In the genomic region with DNA sequence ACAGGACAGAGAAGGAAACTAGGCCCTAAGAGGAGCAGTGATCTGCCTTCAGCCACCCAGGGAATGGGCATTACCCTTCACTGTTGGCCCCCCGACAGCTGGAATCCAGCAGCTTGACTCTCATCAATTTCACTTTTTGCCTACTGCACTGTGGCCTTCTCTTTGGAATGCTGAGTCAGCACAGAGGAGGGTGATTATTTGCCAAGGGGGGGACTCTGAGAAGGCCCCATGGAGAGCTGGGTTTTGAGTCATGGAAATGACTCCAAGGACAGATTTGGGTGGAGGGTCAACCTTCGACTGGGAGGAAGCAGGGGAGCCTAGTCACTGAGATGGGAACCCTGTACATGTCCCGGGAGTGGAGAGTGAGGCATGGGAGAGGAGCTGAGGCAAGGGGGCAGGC, we compare ENCODE assay signal across 18 cellular contexts. TPM values are rescaled to one million over a fixed set of nuclear protein-coding genes. Genes with fewer than 3 reads are reported as not detected.
DNase-seq lines count a peak whose midpoint lies in the region; ATAC-seq and TF ChIP-seq lines count a peak whose summit lies in the region.
"Had no signal": no experiment of that assay in that cellular context is flagged by ENCODE, and none has a peak within 500 bp of the region (broad histone marks: within the 10 kb centered on the region; RNA-seq: fewer than 3 reads in every experiment).

No MANE protein-coding gene starts in this region.

- no peak overlapping the region for H4K91ac ChIP-seq in mesenchymal stem cell (ENCODE audit: low read length)

- H3K36me3 Mint-ChIP-seq in activated T-helper 2 cell treated with anti-CD3 and anti-CD28 coated beads, Interferon-gamma antibody, Interleukin-2, Interleukin-4, amounts not matched to agents 10 μg/mL and 5 μg/mL and 100 μg/mL, durations not matched to agents 14 hours and 24 hours and 36 hours (ENCODE audit: low read depth) = no peaks in the 10 kb centered on the region

- DNase-seq in Daoy (ENCODE audit: low read depth) = peak; percentile 38
- DNase-seq in PC-3 = peak; percentile 89
- peak; percentile 31 for DNase-seq in choroid plexus epithelial cell (ENCODE audit: low read depth)
- no peak for DNase-seq in mesenchymal stem cell
- DNase-seq in GM13977 (ENCODE audit: low spot score) = no peak
- no peak for DNase-seq in activated T-helper 2 cell treated with anti-CD3 and anti-CD28 coated beads, Interferon-gamma antibody, Interleukin-2, Interleukin-4, amounts not matched to agents 10 μg/mL and 5 μg/mL and 100 μg/mL, durations not matched to agents 14 hours and 24 hours and 36 hours (ENCODE audit: low spot score)
- DNase-seq in head of caudate nucleus = no peak
- DNase-seq: COR-L47, KBM-7, NCI-H1048, NCI-H1436 treated with DMSO at 0.1 percent for 48 hours, NCI-H2081, NCI-H510A treated with DMSO at 0.1 percent for 48 hours, NCI-H82 had no signal

- POLR2A ChIA-PET in PC-3 (lab: Charles Lee; ENCODE audit: unreplicated experiment) = no interaction called here

- H3K79me1 ChIP-seq in mesenchymal stem cell (replicated peaks; ENCODE audit: low read length, poor library complexity, severe bottlenecking) = no peaks in the 10 kb centered on the region

- H2BK120ac ChIP-seq in mesenchymal stem cell (ENCODE audit: low read depth, low read length) = no peak overlapping the region

- H3K27me3 ChIP-seq in PC-3 (ENCODE audit: low read length) (no peaks in the 10 kb centered on the region), mesenchymal stem cell (ENCODE audit: control insufficient read depth in 1 of 2, insufficient read depth in 1 of 2, low read length in 2 of 2) (no peaks in the 10 kb centered on the region)

- H2BK5ac ChIP-seq in mesenchymal stem cell (ENCODE audit: low read depth, low read length, poor library complexity, severe bottlenecking) = no peak overlapping the region

- BruUV-seq in PC-3 (replicated peaks; lab: Mats Ljungman, UMichigan) = no TSS peak

- no peak overlapping the region for H3K27ac Mint-ChIP-seq in activated T-helper 2 cell treated with anti-CD3 and anti-CD28 coated beads, Interferon-gamma antibody, Interleukin-2, Interleukin-4, amounts not matched to agents 10 μg/mL and 5 μg/mL and 100 μg/mL, durations not matched to agents 14 hours and 24 hours and 36 hours

- H3K14ac ChIP-seq in mesenchymal stem cell (ENCODE audit: low read length in 2 of 2) = no peak overlapping the region

- no peak overlapping the region for H3K4ac ChIP-seq in mesenchymal stem cell (ENCODE audit: low read depth in 1 of 2, low read length in 2 of 2)

- no peak overlapping the region for H4K8ac ChIP-seq in mesenchymal stem cell (ENCODE audit: low read length)

- H3K9me2 ChIP-seq in PC-3 (replicated peaks; ENCODE audit: low read length) = no peaks in the 10 kb centered on the region

- H3K27ac ChIP-seq in PC-3 (ENCODE audit: low read length) (peak overlapping the region; percentile 88), mesenchymal stem cell (ENCODE audit: low read length, poor library complexity, severe bottlenecking) (no peak overlapping the region)
- H3K27ac ChIP-seq: HL-60, SK-N-MC had no signal

- H3K4me2 ChIP-seq in PC-3 (ENCODE audit: low read length) (peak overlapping the region; percentile 30), mesenchymal stem cell (ENCODE audit: low read length, poor library complexity, severe bottlenecking) (no peak overlapping the region)

- peak overlapping the region; percentile 29; the same call in 1 of the 2 replicates for H3K9ac ChIP-seq in PC-3 (ENCODE audit: low read length)
- no peak overlapping the region for H3K9ac ChIP-seq in mesenchymal stem cell (ENCODE audit: low read length)

- no peaks in the 10 kb centered on the region for H3K9me3 Mint-ChIP-seq in activated T-helper 2 cell treated with anti-CD3 and anti-CD28 coated beads, Interferon-gamma antibody, Interleukin-2, Interleukin-4, amounts not matched to agents 10 μg/mL and 5 μg/mL and 100 μg/mL, durations not matched to agents 14 hours and 24 hours and 36 hours

- no peak overlapping the region for H3K4me3 Mint-ChIP-seq in activated T-helper 2 cell treated with anti-CD3 and anti-CD28 coated beads, Interferon-gamma antibody, Interleukin-2, Interleukin-4, amounts not matched to agents 10 μg/mL and 5 μg/mL and 100 μg/mL, durations not matched to agents 14 hours and 24 hours and 36 hours (ENCODE audit: low read depth)

- CTCF ChIA-PET in PC-3 (lab: Charles Lee) = no interaction called here

- no peak overlapping the region for H2AK5ac ChIP-seq in mesenchymal stem cell (ENCODE audit: low read length, severe bottlenecking)

- H4K20me1 ChIP-seq in PC-3 (ENCODE audit: low read length) = no peaks in the 10 kb centered on the region

- H3K4me3 ChIP-seq in PC-3 (ENCODE audit: low read length) = no peak overlapping the region
- no peak overlapping the region for H3K4me3 ChIP-seq in choroid plexus epithelial cell (ENCODE audit: low read depth, low read length)
- no peak overlapping the region for H3K4me3 ChIP-seq in mesenchymal stem cell (ENCODE audit: insufficient read depth in 1 of 2, low read depth in 1 of 2, low read length in 2 of 2)
- H3K4me3 ChIP-seq: HAP-1, SK-N-MC had no signal

- peak overlapping the region; percentile 26 for H2BK15ac ChIP-seq in mesenchymal stem cell (ENCODE audit: low read depth, poor library complexity, severe bottlenecking)

- in situ Hi-C loops in GM13977 (cut with MboI; ENCODE audit: low pct_unique_long_range_greater_than_20kb, low sequenced_read_pairs, unreplicated experiment) = no loop called here

- no peak overlapping the region for H3K23ac ChIP-seq in mesenchymal stem cell (ENCODE audit: low read length in 2 of 2)

- H3K4me1 ChIP-seq in PC-3 (ENCODE audit: insufficient read depth, low read length) (peaks cover 66% of the 10 kb centered on the region), mesenchymal stem cell (ENCODE audit: control insufficient read depth, insufficient read depth, low read depth, low read length) (peaks cover 4% of the 10 kb centered on the region)
- H3K4me1 ChIP-seq: HAP-1 had no signal

- 90% methylated on average over 3 of the region's 3 CpGs for WGBS in mesenchymal stem cell

- H2BK12ac ChIP-seq in mesenchymal stem cell (ENCODE audit: low read length in 2 of 2) = no peak overlapping the region

- H3K18ac ChIP-seq in mesenchymal stem cell (ENCODE audit: low read depth in 1 of 2, low read length in 2 of 2) = no peak overlapping the region

- peaks cover 31% of the 10 kb centered on the region for H3K27me3 Mint-ChIP-seq in activated T-helper 2 cell treated with anti-CD3 and anti-CD28 coated beads, Interferon-gamma antibody, Interleukin-2, Interleukin-4, amounts not matched to agents 10 μg/mL and 5 μg/mL and 100 μg/mL, durations not matched to agents 14 hours and 24 hours and 36 hours (ENCODE audit: low read depth)

- H3K36me3 ChIP-seq in PC-3 (ENCODE audit: low read depth, low read length) = no peaks in the 10 kb centered on the region
- no peaks in the 10 kb centered on the region for H3K36me3 ChIP-seq in mesenchymal stem cell (ENCODE audit: control insufficient read depth in 1 of 2, insufficient read depth in 2 of 2, low read depth in 1 of 2, low read length in 2 of 2)
- H3K36me3 ChIP-seq: HAP-1 had no signal

- no peaks in the 10 kb centered on the region for H3K4me1 Mint-ChIP-seq in activated T-helper 2 cell treated with anti-CD3 and anti-CD28 coated beads, Interferon-gamma antibody, Interleukin-2, Interleukin-4, amounts not matched to agents 10 μg/mL and 5 μg/mL and 100 μg/mL, durations not matched to agents 14 hours and 24 hours and 36 hours (ENCODE audit: low read depth)

- no peaks in the 10 kb centered on the region for H3K79me2 ChIP-seq in PC-3 (ENCODE audit: low read length)

- intact Hi-C loops in PC-3 (cut with micrococcal nuclease) = no loop called here
- intact Hi-C loops in activated T-helper 2 cell treated with anti-CD3 and anti-CD28 coated beads, Interferon-gamma antibody, Interleukin-2, Interleukin-4, amounts not matched to agents 10 μg/mL and 5 μg/mL and 100 μg/mL, durations not matched to agents 14 hours and 24 hours and 36 hours (cut with micrococcal nuclease) = no loop called here
- intact Hi-C loops in head of caudate nucleus (cut with DNase I) = no loop called here

- H2AFZ ChIP-seq in PC-3 (ENCODE audit: low read length) (no peak overlapping the region), mesenchymal stem cell (ENCODE audit: low read depth, low read length) (no peak overlapping the region)

- no peaks in the 10 kb centered on the region for H3F3A ChIP-seq in PC-3 (ENCODE audit: low read length, unreplicated experiment)

- no peaks in the 10 kb centered on the region for H3K9me3 ChIP-seq in PC-3 (ENCODE audit: low read length)
- no peaks in the 10 kb centered on the region for H3K9me3 ChIP-seq in mesenchymal stem cell (ENCODE audit: control insufficient read depth, low read length)
- H3K9me3 ChIP-seq: HAP-1 had no signal

- no peak for TF ChIP-seq CTCF in PC-3 (conservative IDR thresholded peaks at IDR 0.05; ENCODE audit: low read depth, low read length)
- no peak for TF ChIP-seq CTCF in choroid plexus epithelial cell (conservative IDR thresholded peaks at IDR 0.05; ENCODE audit: low read depth, low read length)
- TF ChIP-seq CTCF in GM13977 (IDR thresholded peaks at IDR 0.05; ENCODE audit: extremely low read depth, insufficient read depth, missing control alignments) = no peak

- ATAC-seq in PC-3 = no peak
- ATAC-seq: Right ventricle myocardium inferior had no signal

RNA-seq across cellular contexts. Expression of gene NTSR2, which starts 38.1 kb away (rescaled TPM):
- total RNA-seq in Daoy (2014; rRNA removed; shearing (Covaris generic)) = not detected in 2 replicates
- total RNA-seq in PC-3 (2014; rRNA removed) = not detected in 2 replicates
- not detected for polyA plus RNA-seq in mesenchymal stem cell (2013, experiment 1 of 2)
- not detected for polyA plus RNA-seq in mesenchymal stem cell (2013, experiment 2 of 2)
- total RNA-seq in activated T-helper 2 cell treated with anti-CD3 and anti-CD28 coated beads, Interferon-gamma antibody, Interleukin-2, Interleukin-4, amounts not matched to agents 10 μg/mL and 5 μg/mL and 100 μg/mL, durations not matched to agents 14 hours and 24 hours and 36 hours = not detected in 2 replicates
- total RNA-seq: Right ventricle myocardium inferior had no signal

RNA-seq across cellular contexts. Expression of gene LPIN1, which starts 38.3 kb away (rescaled TPM):
- total RNA-seq in Daoy (2014; rRNA removed; shearing (Covaris generic)) = 13.5 and 16.7 TPM in 2 replicates
- 40.9 and 46.9 TPM in 2 replicates for total RNA-seq in PC-3 (2014; rRNA removed)
- 42.3 TPM for polyA plus RNA-seq in mesenchymal stem cell (2013, experiment 1 of 2)
- 40.8 TPM for polyA plus RNA-seq in mesenchymal stem cell (2013, experiment 2 of 2)
- 42.9 and 48.8 TPM in 2 replicates for total RNA-seq in activated T-helper 2 cell treated with anti-CD3 and anti-CD28 coated beads, Interferon-gamma antibody, Interleukin-2, Interleukin-4, amounts not matched to agents 10 μg/mL and 5 μg/mL and 100 μg/mL, durations not matched to agents 14 hours and 24 hours and 36 hours

Comparison
In these comparisons a context has a peak if more than half of its experiments do, and no peak if none do; other contexts are left out.
1. DNase-seq: peak in Daoy (single experiment), PC-3 (single experiment) and choroid plexus epithelial cell (single experiment); none in mesenchymal stem cell (single experiment), GM13977 (single experiment), activated T-helper 2 cell treated with anti-CD3 and anti-CD28 coated beads, Interferon-gamma antibody, Interleukin-2, Interleukin-4, amounts not matched to agents 10 μg/mL and 5 μg/mL and 100 μg/mL, durations not matched to agents 14 hours and 24 hours and 36 hours (single experiment) and head of caudate nucleus (0 of 42).